ENCODE assay signal across 26 cellular contexts in genomic region chr5:22968386-22968785, GRCh38.
"Had no signal": no experiment of that assay in that cellular context is flagged by ENCODE, and none has a peak within 500 bp of the region (broad histone marks: within the 10 kb centered on the region; RNA-seq: fewer than 3 reads in every experiment).

No MANE protein-coding gene starts in this region.

- H3K27me3 ChIP-seq: colonic mucosa, dorsolateral prefrontal cortex, esophagus muscularis mucosa, esophagus squamous epithelium, foreskin keratinocyte, gastrocnemius medialis, gastroesophageal sphincter, heart left ventricle, heart right ventricle had no signal

- H3K9me3 ChIP-seq: colonic mucosa, gastrocnemius medialis had no signal

- H3K36me3 ChIP-seq: colonic mucosa, esophagus muscularis mucosa, esophagus squamous epithelium, gastrocnemius medialis, gastroesophageal sphincter, heart left ventricle, heart right ventricle had no signal

- H3K27ac ChIP-seq: colonic mucosa, coronary artery, dorsolateral prefrontal cortex, epithelial cell of prostate, esophagus muscularis mucosa, esophagus squamous epithelium, foreskin keratinocyte, gastrocnemius medialis, gastroesophageal sphincter, heart left ventricle, heart right ventricle had no signal

- H3K4me1 ChIP-seq: colonic mucosa, esophagus muscularis mucosa, esophagus squamous epithelium, foreskin keratinocyte, gastrocnemius medialis, gastroesophageal sphincter, heart left ventricle, heart right ventricle had no signal

- FAIRE-seq: colon, endometrium, frontal cortex had no signal

- H3K4me3 ChIP-seq: colonic mucosa, coronary artery, dorsolateral prefrontal cortex, esophagus muscularis mucosa, esophagus squamous epithelium, gastrocnemius medialis, gastroesophageal sphincter, heart left ventricle, heart right ventricle had no signal

- DNase-seq: colonic mucosa; cortex of kidney; dermis blood vessel endothelial cell; dorsolateral prefrontal cortex; effector CD4-positive, alpha-beta T cell; effector CD8-positive, alpha-beta T cell; effector memory CD4-positive, alpha-beta T cell; effector memory CD8-positive, alpha-beta T cell; endodermal cell; erythroblast; esophagus squamous epithelium; foreskin fibroblast; foreskin keratinocyte; foreskin melanocyte; gastrocnemius medialis; glutamatergic neuron; head of caudate nucleus; heart left ventricle; heart right ventricle had no signal
